31 cellular contexts compared by ENCODE assay signal in the genomic region with DNA sequence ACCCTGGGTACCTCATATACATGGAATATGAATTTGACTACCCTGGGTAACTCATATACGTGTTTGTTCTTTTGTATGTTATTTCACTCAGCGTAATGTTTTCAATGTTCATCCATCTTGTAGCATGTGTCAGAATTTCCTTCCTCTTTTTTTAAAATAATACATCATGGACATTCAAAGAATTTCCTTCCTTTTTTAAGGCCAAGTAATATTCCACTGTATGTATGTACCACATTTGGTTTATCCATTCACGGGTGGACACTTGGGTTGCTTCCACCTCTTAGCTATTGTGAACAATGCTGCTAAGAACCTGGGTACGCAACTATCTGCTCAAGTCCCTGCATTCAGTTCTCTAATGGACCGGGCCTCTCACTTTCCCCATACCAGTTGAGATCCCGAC. TPM values are rescaled to one million over a fixed set of nuclear protein-coding genes. Genes with fewer than 3 reads are reported as not detected.
"Had no signal": no experiment of that assay in that cellular context is flagged by ENCODE, and none has a peak within 500 bp of the region (broad histone marks: within the 10 kb centered on the region; RNA-seq: fewer than 3 reads in every experiment).

No MANE protein-coding gene starts in this region.

- H3K27me3 ChIP-seq: adrenal gland, body of pancreas, breast epithelium, cardiac muscle cell, colonic mucosa, esophagus muscularis mucosa, gastrocnemius medialis, heart right ventricle had no signal

- H3K27me3 Mint-ChIP-seq: activated CD4-positive, alpha-beta memory T cell treated with anti-CD3 and anti-CD28 coated beads for 36 hours; activated CD4-positive, alpha-beta T cell treated with anti-CD3 and anti-CD28 coated beads for 36 hours had no signal

- DNase-seq: activated CD4-positive, alpha-beta memory T cell treated with anti-CD3 and anti-CD28 coated beads for 36 hours; activated CD4-positive, alpha-beta T cell treated with anti-CD3 and anti-CD28 coated beads for 36 hours; activated CD4-positive, alpha-beta T cell treated with anti-CD3 and anti-CD28 coated beads, Interleukin-2, amount 10 ng/mL, durations not matched to agents 24 days and 14 days; activated CD4-positive, CD25-positive, alpha-beta regulatory T cell; activated CD4-positive, CD25-positive, alpha-beta regulatory T cell treated with anti-CD3 and anti-CD28 coated beads, Interleukin-2, amount 50 U/mL, for 72 hours; activated CD8-positive, alpha-beta memory T cell treated with anti-CD3 and anti-CD28 coated beads, Interleukin-2, amount 10 ng/mL, durations not matched to agents 7 days and 5 days; activated CD8-positive, alpha-beta memory T cell treated with anti-CD3 and anti-CD28 coated beads, Interleukin-2, amount 50 U/mL, for 4 hours; activated CD8-positive, alpha-beta T cell treated with anti-CD3 and anti-CD28 coated beads, Interleukin-2, amount 10 ng/mL, durations not matched to agents 7 days and 5 days; activated gamma-delta T cell; activated naive CD4-positive, alpha-beta T cell; activated naive CD4-positive, alpha-beta T cell treated with anti-CD3 and anti-CD28 coated beads, Interleukin-2, amount 10 ng/mL, durations not matched to agents 7 days and 5 days; activated T-cell treated with anti-CD3 and anti-CD28 coated beads, Interleukin-2, amount 50 U/mL, for 1 hour; activated T-cell treated with anti-CD3 and anti-CD28 coated beads, Interleukin-2, amount 50 U/mL, for 72 hours; adrenal gland; amygdala; body of pancreas; central memory CD4-positive, alpha-beta T cell; cerebellar nuclear complex; colonic mucosa; effector memory CD4-positive, alpha-beta T cell; endodermal cell; erythroblast; foreskin keratinocyte; gastrocnemius medialis; heart right ventricle; T-helper 2 cell had no signal

- H3K36me3 ChIP-seq: adrenal gland, breast epithelium, cardiac muscle cell, colonic mucosa, esophagus muscularis mucosa, gastrocnemius medialis, heart right ventricle had no signal

- H3K4me3 Mint-ChIP-seq: activated CD4-positive, alpha-beta memory T cell treated with anti-CD3 and anti-CD28 coated beads for 36 hours; activated CD4-positive, alpha-beta T cell treated with anti-CD3 and anti-CD28 coated beads for 36 hours; activated CD4-positive, alpha-beta T cell treated with anti-CD3 and anti-CD28 coated beads, Interleukin-2, amount 10 ng/mL, durations not matched to agents 24 days and 14 days; activated CD8-positive, alpha-beta memory T cell treated with anti-CD3 and anti-CD28 coated beads, Interleukin-2, amount 10 ng/mL, durations not matched to agents 7 days and 5 days; activated CD8-positive, alpha-beta T cell treated with anti-CD3 and anti-CD28 coated beads, Interleukin-2, amount 10 ng/mL, durations not matched to agents 7 days and 5 days; activated naive CD4-positive, alpha-beta T cell treated with anti-CD3 and anti-CD28 coated beads, Interleukin-2, amount 10 ng/mL, durations not matched to agents 7 days and 5 days; activated T-cell treated with anti-CD3 and anti-CD28 coated beads, Interleukin-2, amount 50 U/mL, for 72 hours; endodermal cell had no signal

- H3K27ac Mint-ChIP-seq: activated CD4-positive, alpha-beta memory T cell treated with anti-CD3 and anti-CD28 coated beads for 36 hours; activated CD4-positive, alpha-beta T cell treated with anti-CD3 and anti-CD28 coated beads for 36 hours; activated CD4-positive, alpha-beta T cell treated with anti-CD3 and anti-CD28 coated beads, Interleukin-2, amount 10 ng/mL, durations not matched to agents 24 days and 14 days; activated CD8-positive, alpha-beta memory T cell treated with anti-CD3 and anti-CD28 coated beads, Interleukin-2, amount 10 ng/mL, durations not matched to agents 7 days and 5 days; activated CD8-positive, alpha-beta T cell treated with anti-CD3 and anti-CD28 coated beads, Interleukin-2, amount 10 ng/mL, durations not matched to agents 7 days and 5 days; activated naive CD4-positive, alpha-beta T cell treated with anti-CD3 and anti-CD28 coated beads, Interleukin-2, amount 10 ng/mL, durations not matched to agents 7 days and 5 days; activated T-cell treated with anti-CD3 and anti-CD28 coated beads, Interleukin-2, amount 50 U/mL, for 72 hours; endodermal cell had no signal

- ATAC-seq: activated CD4-positive, alpha-beta T cell treated with anti-CD3 and anti-CD28 coated beads for 36 hours; activated CD8-positive, alpha-beta memory T cell treated with anti-CD3 and anti-CD28 coated beads, Interleukin-2, amount 10 ng/mL, durations not matched to agents 7 days and 5 days; activated CD8-positive, alpha-beta T cell treated with anti-CD3 and anti-CD28 coated beads, Interleukin-2, amount 10 ng/mL, durations not matched to agents 7 days and 5 days; activated naive CD4-positive, alpha-beta T cell treated with anti-CD3 and anti-CD28 coated beads, Interleukin-2, amount 50 U/mL, for 72 hours; activated T-cell treated with anti-CD3 and anti-CD28 coated beads, Interleukin-2, amount 50 U/mL, for 72 hours; body of pancreas; foreskin keratinocyte; gastrocnemius medialis; heart right ventricle had no signal

- H3K4me3 ChIP-seq: adrenal gland, body of pancreas, breast epithelium, cardiac muscle cell, colonic mucosa, esophagus muscularis mucosa, gastrocnemius medialis, heart right ventricle had no signal

- H3K4me1 ChIP-seq: colonic mucosa, foreskin keratinocyte had no signal

- H3K27ac ChIP-seq: adrenal gland, body of pancreas, breast epithelium, cardiac muscle cell, colonic mucosa, esophagus muscularis mucosa, foreskin keratinocyte, gastrocnemius medialis, heart right ventricle had no signal

- H3K4me1 Mint-ChIP-seq: endodermal cell had no signal

- H3K9me3 ChIP-seq: body of pancreas, breast epithelium, colonic mucosa, gastrocnemius medialis had no signal

RNA-seq across cellular contexts. Expression of gene FAM178B, which starts 40.3 kb away (rescaled TPM):
- total RNA-seq: activated CD4-positive, alpha-beta T cell treated with anti-CD3 and anti-CD28 coated beads, Interleukin-2, amount 10 ng/mL, durations not matched to agents 24 days and 14 days; activated CD8-positive, alpha-beta memory T cell treated with anti-CD3 and anti-CD28 coated beads, Interleukin-2, amount 10 ng/mL, durations not matched to agents 7 days and 5 days; body of pancreas; dermis microvascular lymphatic vessel endothelial cell; foreskin keratinocyte had no signal
- polyA plus RNA-seq: foreskin keratinocyte had no signal
